In genomic region chr1:204684551-204685235, GRCh38 we compare ENCODE assay signal across 8 cellular contexts. TPM values are rescaled to one million over a fixed set of nuclear protein-coding genes. Genes with fewer than 3 reads are reported as not detected.
DNase-seq lines count a peak whose midpoint lies in the region; ATAC-seq and TF ChIP-seq lines count a peak whose summit lies in the region.

No MANE protein-coding gene starts in this region.

- peaks cover 28% of the 10 kb centered on the region for H3K27me3 Mint-ChIP-seq in activated CD8-positive, alpha-beta T cell treated with anti-CD3 and anti-CD28 coated beads for 36 hours
- peaks cover 58% of the 10 kb centered on the region for H3K27me3 Mint-ChIP-seq in stimulated activated memory B cell treated with anti-CD40 and anti-IgM and Interleukin-4, amounts not matched to agents 10 μg/mL and 1 μg/mL and 100 μg/mL, for 72 hours

- no peaks in the 10 kb centered on the region for H3K9me3 Mint-ChIP-seq in activated CD8-positive, alpha-beta T cell treated with anti-CD3 and anti-CD28 coated beads for 36 hours
- H3K9me3 Mint-ChIP-seq in stimulated activated memory B cell treated with anti-CD40 and anti-IgM and Interleukin-4, amounts not matched to agents 10 μg/mL and 1 μg/mL and 100 μg/mL, for 72 hours = no peaks in the 10 kb centered on the region

- ATAC-seq in activated CD8-positive, alpha-beta T cell treated with anti-CD3 and anti-CD28 coated beads for 36 hours = peak; percentile 62
- ATAC-seq in stimulated activated memory B cell treated with anti-CD40 and anti-IgM and Interleukin-4, amounts not matched to agents 10 μg/mL and 1 μg/mL and 100 μg/mL, for 72 hours = peak; percentile 22
- no peak for ATAC-seq in GM18861 (IDR thresholded peaks at IDR 0.05; ENCODE audit: unreplicated experiment)
- ATAC-seq in GM18870 (IDR thresholded peaks at IDR 0.05; ENCODE audit: unreplicated experiment) = no peak
- no peak for ATAC-seq in HG02763 (IDR thresholded peaks at IDR 0.05; ENCODE audit: unreplicated experiment)

- H3K27ac Mint-ChIP-seq in activated CD8-positive, alpha-beta T cell treated with anti-CD3 and anti-CD28 coated beads for 36 hours = no peak overlapping the region
- H3K27ac Mint-ChIP-seq in stimulated activated memory B cell treated with anti-CD40 and anti-IgM and Interleukin-4, amounts not matched to agents 10 μg/mL and 1 μg/mL and 100 μg/mL, for 72 hours = no peak overlapping the region

- CTCF ChIA-PET in activated CD8-positive, alpha-beta T cell treated with anti-CD3 and anti-CD28 coated beads for 36 hours (lab: Charles Lee) = interaction anchor here (6.5 kb wide), 1 partner anchor 79 kb away, joined by 26 read pairs; no protein-coding TSS in a partner anchor

- H3K4me3 Mint-ChIP-seq in activated CD8-positive, alpha-beta T cell treated with anti-CD3 and anti-CD28 coated beads for 36 hours = peak overlapping the region; percentile 52
- peak overlapping the region; percentile 60 for H3K4me3 Mint-ChIP-seq in stimulated activated memory B cell treated with anti-CD40 and anti-IgM and Interleukin-4, amounts not matched to agents 10 μg/mL and 1 μg/mL and 100 μg/mL, for 72 hours

- H3K36me3 Mint-ChIP-seq in activated CD8-positive, alpha-beta T cell treated with anti-CD3 and anti-CD28 coated beads for 36 hours (ENCODE audit: low read depth) = no peaks in the 10 kb centered on the region
- H3K36me3 Mint-ChIP-seq in stimulated activated memory B cell treated with anti-CD40 and anti-IgM and Interleukin-4, amounts not matched to agents 10 μg/mL and 1 μg/mL and 100 μg/mL, for 72 hours = no peaks in the 10 kb centered on the region

- DNase-seq in NCI-H1105 treated with DMSO at 0.1 percent for 48 hours (lab: John Stamatoyannopoulos, UW) (peak; percentile 31), NCI-H1105 (lab: John Stamatoyannopoulos, UW) (no peak), iPS-NIHi11 (ENCODE audit: low spot score) (peak; percentile 75)
- no peak for DNase-seq in activated CD8-positive, alpha-beta T cell treated with anti-CD3 and anti-CD28 coated beads for 36 hours

- H3K4me1 Mint-ChIP-seq in activated CD8-positive, alpha-beta T cell treated with anti-CD3 and anti-CD28 coated beads for 36 hours (ENCODE audit: low read depth) = peaks cover 9% of the 10 kb centered on the region
- peaks cover 15% of the 10 kb centered on the region for H3K4me1 Mint-ChIP-seq in stimulated activated memory B cell treated with anti-CD40 and anti-IgM and Interleukin-4, amounts not matched to agents 10 μg/mL and 1 μg/mL and 100 μg/mL, for 72 hours

- POLR2A ChIA-PET in activated CD8-positive, alpha-beta T cell treated with anti-CD3 and anti-CD28 coated beads for 36 hours (lab: Charles Lee) = interaction anchor here (0.8 kb wide), 2 partner anchors 16 to 41 kb away, joined by 3 read pairs; no protein-coding TSS in a partner anchor

- intact Hi-C loops in activated CD8-positive, alpha-beta T cell treated with anti-CD3 and anti-CD28 coated beads for 36 hours (cut with micrococcal nuclease) = no loop called here

- TF ChIP-seq CTCF in activated CD8-positive, alpha-beta T cell treated with anti-CD3 and anti-CD28 coated beads for 36 hours (IDR thresholded peaks at IDR 0.05) = no peak

RNA-seq across cellular contexts. Expression of gene LRRN2, which starts 0.8 kb away (rescaled TPM):
- not detected for total RNA-seq in activated CD8-positive, alpha-beta T cell treated with anti-CD3 and anti-CD28 coated beads for 36 hours

Comparison
In these comparisons a context has a peak if more than half of its experiments do, and no peak if none do; other contexts are left out.
1. DNase-seq: peak in NCI-H1105 treated with DMSO at 0.1 percent for 48 hours (single experiment) and iPS-NIHi11 (single experiment); none in NCI-H1105 (single experiment) and activated CD8-positive, alpha-beta T cell treated with anti-CD3 and anti-CD28 coated beads for 36 hours (single experiment).
2. ATAC-seq: peak in activated CD8-positive, alpha-beta T cell treated with anti-CD3 and anti-CD28 coated beads for 36 hours (single experiment) and stimulated activated memory B cell treated with anti-CD40 and anti-IgM and Interleukin-4, amounts not matched to agents 10 μg/mL and 1 μg/mL and 100 μg/mL, for 72 hours (single experiment); none in GM18861 (single experiment), GM18870 (single experiment) and HG02763 (single experiment).